ENCODE assay signal across 8 cellular contexts in genomic region chrX:48972214-48973164, GRCh38. TPM values are rescaled to one million over a fixed set of nuclear protein-coding genes. Genes with fewer than 3 reads are reported as not detected.
DNase-seq lines count a peak whose midpoint lies in the region.

No MANE protein-coding gene starts in this region.

- WGBS in neuronal stem cell (ENCODE audit: extremely low coverage in 2 of 2, insufficient read length in 2 of 2, insufficient replicate concordance in 1 of 2), 2 donors, result 100% methylated on average over 2 of the region's 13 CpGs

- peaks cover 24% of the 10 kb centered on the region for H3K36me3 Mint-ChIP-seq in activated T-cell treated with anti-CD3 and anti-CD28 coated beads, Interleukin-2, amount 50 U/mL, for 24 hours (ENCODE audit: low read depth)

- no peak overlapping the region for H3K18ac ChIP-seq in neuronal stem cell (ENCODE audit: low read length)

- H3K36me3 ChIP-seq in neuronal stem cell (replicated peaks in 1 of 2; ENCODE audit: control insufficient read depth in 2 of 2, insufficient read depth in 2 of 2, low read length in 2 of 2), result peaks cover 6 to 31% of the 10 kb centered on the region in 2 donors

- peak overlapping the region; percentile 84 for H3K9ac ChIP-seq in neuronal stem cell (ENCODE audit: low read depth, low read length, poor library complexity)

- no peak overlapping the region for H2BK15ac ChIP-seq in neuronal stem cell (ENCODE audit: low read length)

- no peak overlapping the region for H2BK5ac ChIP-seq in neuronal stem cell (ENCODE audit: low read length)

- H4K8ac ChIP-seq in neuronal stem cell (ENCODE audit: low read depth, low read length), result no peak overlapping the region

- peaks cover 0 to 5% of the 10 kb centered on the region in 2 donors for H3K4me1 ChIP-seq in neuronal stem cell (ENCODE audit: control insufficient read depth in 2 of 2, insufficient read depth in 1 of 2, low read depth in 1 of 2, low read length in 2 of 2)

- no peaks in the 10 kb centered on the region for H3K79me1 ChIP-seq in neuronal stem cell (ENCODE audit: low read depth, low read length)

- H3K27me3 Mint-ChIP-seq in activated T-cell treated with anti-CD3 and anti-CD28 coated beads, Interleukin-2, amount 50 U/mL, for 24 hours, result peaks cover 37% of the 10 kb centered on the region

- no peak overlapping the region for H3K27ac Mint-ChIP-seq in activated T-cell treated with anti-CD3 and anti-CD28 coated beads, Interleukin-2, amount 50 U/mL, for 24 hours

- H3K9me3 Mint-ChIP-seq in activated T-cell treated with anti-CD3 and anti-CD28 coated beads, Interleukin-2, amount 50 U/mL, for 24 hours, result no peaks in the 10 kb centered on the region

- peak overlapping the region in 1 of 2 donors; percentile 74 for H3K4me3 ChIP-seq in neuronal stem cell (ENCODE audit: low read length in 2 of 2)

- peaks cover 15% of the 10 kb centered on the region for H3K4me1 Mint-ChIP-seq in activated T-cell treated with anti-CD3 and anti-CD28 coated beads, Interleukin-2, amount 50 U/mL, for 24 hours (ENCODE audit: low read depth)

- DNase-seq in SIG-M5 treated with dmso at 0.1 percent for 504 hours (lab: John Stamatoyannopoulos, UW; ENCODE audit: unreplicated experiment), result peak; percentile 39
- no peak for DNase-seq in SIG-M5 (lab: John Stamatoyannopoulos, UW)
- peak; percentile 52 for DNase-seq in NCI-H1694 treated with DMSO at 0.1 percent for 48 hours (lab: John Stamatoyannopoulos, UW)
- no peak for DNase-seq in activated T-cell treated with anti-CD3 and anti-CD28 coated beads, Interleukin-2, amount 50 U/mL, for 24 hours
- DNase-seq in fibroblast of the conjunctiva (ENCODE audit: low read depth), result peak; percentile 28
- no peak for DNase-seq in neuronal stem cell (ENCODE audit: low spot score)
- no peak for DNase-seq in DMS153 (lab: John Stamatoyannopoulos, UW)
- DNase-seq in NCI-H774 (lab: John Stamatoyannopoulos, UW), result no peak

- H2BK120ac ChIP-seq in neuronal stem cell (ENCODE audit: low read depth, low read length), result no peak overlapping the region

- no peak overlapping the region for H3K23ac ChIP-seq in neuronal stem cell (ENCODE audit: low read depth, low read length, poor library complexity)

- H3K4me2 ChIP-seq in neuronal stem cell (ENCODE audit: insufficient read depth, low read length, poor library complexity, severe bottlenecking), result peak overlapping the region; percentile 69

- H3K14ac ChIP-seq in neuronal stem cell (ENCODE audit: low read length), result no peak overlapping the region

- H3K27me3 ChIP-seq in neuronal stem cell (ENCODE audit: control insufficient read depth in 3 of 3, insufficient read depth in 3 of 3, low read depth in 1 of 3, low read length in 3 of 3), result no peaks in the 10 kb centered on the region

- no peak overlapping the region for H3K4ac ChIP-seq in neuronal stem cell (ENCODE audit: low read length)

- H2AK5ac ChIP-seq in neuronal stem cell (ENCODE audit: low read depth, low read length), result no peak overlapping the region

- peak overlapping the region; percentile 40 for H3K4me3 Mint-ChIP-seq in activated T-cell treated with anti-CD3 and anti-CD28 coated beads, Interleukin-2, amount 50 U/mL, for 24 hours

- no peak overlapping the region for H2AFZ ChIP-seq in neuronal stem cell (ENCODE audit: low read length)

- no peak overlapping the region for H4K91ac ChIP-seq in neuronal stem cell (ENCODE audit: low read depth, low read length, poor library complexity)

- H3K27ac ChIP-seq in neuronal stem cell (replicated peaks; ENCODE audit: low read length), result no peak overlapping the region

- no peaks in the 10 kb centered on the region for H3K9me3 ChIP-seq in neuronal stem cell (replicated peaks in 1 of 2; ENCODE audit: control insufficient read depth in 2 of 2, insufficient read depth in 1 of 2, low read depth in 1 of 2, low read length in 2 of 2)

- H2BK12ac ChIP-seq in neuronal stem cell (ENCODE audit: low read length), result no peak overlapping the region

RNA-seq across cellular contexts. Expression of gene KCND1, which starts 0.8 kb away (rescaled TPM):
- polyA plus RNA-seq in neuronal stem cell (2013, experiment 1 of 2), result 2.0 TPM
- 1.9 TPM for polyA plus RNA-seq in neuronal stem cell (2013, experiment 2 of 2)

RNA-seq across cellular contexts. Expression of gene OTUD5, which starts 15.1 kb away (rescaled TPM):
- 40.8 TPM for polyA plus RNA-seq in neuronal stem cell (2013, experiment 1 of 2)
- 40.9 TPM for polyA plus RNA-seq in neuronal stem cell (2013, experiment 2 of 2)

RNA-seq across cellular contexts. Expression of gene GRIPAP1, which starts 29.6 kb away (rescaled TPM):
- 22.5 TPM for polyA plus RNA-seq in neuronal stem cell (2013, experiment 1 of 2)
- 21.8 TPM for polyA plus RNA-seq in neuronal stem cell (2013, experiment 2 of 2)

RNA-seq across cellular contexts. Expression of gene PIM2, which starts 53.7 kb away (rescaled TPM):
- 10.2 TPM for polyA plus RNA-seq in neuronal stem cell (2013, experiment 1 of 2)
- 10.1 TPM for polyA plus RNA-seq in neuronal stem cell (2013, experiment 2 of 2)

Comparison
In these comparisons a context has a peak if more than half of its experiments do, and no peak if none do; other contexts are left out.
1. DNase-seq: peak in SIG-M5 treated with dmso at 0.1 percent for 504 hours (single experiment), NCI-H1694 treated with DMSO at 0.1 percent for 48 hours (single experiment) and fibroblast of the conjunctiva (single experiment); none in SIG-M5 (single experiment), activated T-cell treated with anti-CD3 and anti-CD28 coated beads, Interleukin-2, amount 50 U/mL, for 24 hours (single experiment), neuronal stem cell (single experiment), DMS153 (single experiment) and NCI-H774 (single experiment).